10 cellular contexts compared by ENCODE assay signal in genomic region chr20:62030834-62031434, GRCh38. TPM values are rescaled to one million over a fixed set of nuclear protein-coding genes. Genes with fewer than 3 reads are reported as not detected.
DNase-seq lines count a peak whose midpoint lies in the region; ATAC-seq and TF ChIP-seq lines count a peak whose summit lies in the region.
"Had no signal": no experiment of that assay in that cellular context is flagged by ENCODE, and none has a peak within 500 bp of the region (broad histone marks: within the 10 kb centered on the region; RNA-seq: fewer than 3 reads in every experiment).

No MANE protein-coding gene starts in this region.

- peaks cover 26% of the 10 kb centered on the region for H3K4me1 ChIP-seq in PC-9 (replicated peaks; ENCODE audit: insufficient read depth)

- no peak overlapping the region; the same call in 1 of the 2 replicates for H2AFZ ChIP-seq in PC-9

- H3K27ac ChIP-seq in PC-9 (peak overlapping the region; percentile 66), epithelial cell of prostate (peak overlapping the region; percentile 25)
- H3K27ac ChIP-seq: gastrocnemius medialis had no signal

- DNase-seq in DMS153 treated with DMSO at 0.1 percent for 48 hours (lab: John Stamatoyannopoulos, UW; ENCODE audit: unreplicated experiment): peak; percentile 16
- peak; percentile 40 to 81 for DNase-seq in PC-9
- DNase-seq in epithelial cell of prostate (ENCODE audit: low read depth, low spot score): peak; percentile 18
- DNase-seq in NCI-H1105 treated with DMSO at 0.1 percent for 48 hours (lab: John Stamatoyannopoulos, UW): no peak
- DNase-seq in NCI-H2081 treated with DMSO at 0.1 percent for 48 hours (lab: John Stamatoyannopoulos, UW): no peak
- DNase-seq in middle frontal gyrus (ENCODE audit: extremely low spot score, low spot score): no peak
- DNase-seq: activated CD8-positive, alpha-beta memory T cell treated with anti-CD3 and anti-CD28 coated beads, Interleukin-2, amount 50 U/mL, for 4 hours; gastrocnemius medialis had no signal

- H3K4me2 ChIP-seq in PC-9: peak overlapping the region; percentile 69

- TF ChIP-seq CTCF in PC-9 (conservative IDR thresholded peaks at IDR 0.05): no peak

- POLR2A ChIA-PET in PC-9 (lab: Charles Lee; ENCODE audit: unreplicated experiment): no interaction called here

- no peaks in the 10 kb centered on the region for H3K27me3 ChIP-seq in PC-9 (ENCODE audit: insufficient read depth, low read depth)
- H3K27me3 ChIP-seq: gastrocnemius medialis had no signal

- peaks cover 9% of the 10 kb centered on the region; the same call in 1 of the 2 replicates for H4K20me1 ChIP-seq in PC-9 (ENCODE audit: insufficient read depth)

- no peaks in the 10 kb centered on the region for H3K36me3 ChIP-seq in PC-9 (ENCODE audit: low read depth)
- H3K36me3 ChIP-seq: gastrocnemius medialis had no signal

- intact Hi-C loops in PC-9 (cut with micrococcal nuclease; ENCODE audit: unreplicated experiment): no loop called here

- CTCF ChIA-PET in PC-9 (lab: Charles Lee): no interaction called here

- H3K9me3 ChIP-seq in PC-9 (ENCODE audit: insufficient read depth, low read depth): no peaks in the 10 kb centered on the region; the same call in 1 of the 2 replicates
- H3K9me3 ChIP-seq: gastrocnemius medialis had no signal

- H3K9me2 ChIP-seq in PC-9 (ENCODE audit: insufficient read depth): no peaks in the 10 kb centered on the region

- H3K79me2 ChIP-seq in PC-9 (ENCODE audit: low read depth): peaks cover 93% of the 10 kb centered on the region

- no TSS peak for BruUV-seq in PC-9 (replicated peaks; lab: Mats Ljungman, UMichigan)

- no peak overlapping the region for H3K4me3 ChIP-seq in PC-9
- H3K4me3 ChIP-seq: gastrocnemius medialis had no signal

- ATAC-seq in GM21447 (IDR thresholded peaks at IDR 0.05; ENCODE audit: unreplicated experiment) (peak; percentile 75), HG02884 (IDR thresholded peaks at IDR 0.05; ENCODE audit: unreplicated experiment) (no peak)

- peaks cover 17% of the 10 kb centered on the region; the same call in 1 of the 2 replicates for H3F3A ChIP-seq in PC-9 (ENCODE audit: insufficient read depth, low read depth)

RNA-seq across cellular contexts. Expression of gene TAF4, which starts 34.7 kb away (rescaled TPM):
- 25.8 and 32.5 TPM in 2 replicates for total RNA-seq in PC-9 (2021)

Comparison
In these comparisons a context has a peak if more than half of its experiments do, and no peak if none do; other contexts are left out.
1. DNase-seq: peak in DMS153 treated with DMSO at 0.1 percent for 48 hours (single experiment), PC-9 (2 of 2) and epithelial cell of prostate (single experiment); none in NCI-H1105 treated with DMSO at 0.1 percent for 48 hours (single experiment), NCI-H2081 treated with DMSO at 0.1 percent for 48 hours (single experiment) and middle frontal gyrus (single experiment).